In the genomic region with DNA sequence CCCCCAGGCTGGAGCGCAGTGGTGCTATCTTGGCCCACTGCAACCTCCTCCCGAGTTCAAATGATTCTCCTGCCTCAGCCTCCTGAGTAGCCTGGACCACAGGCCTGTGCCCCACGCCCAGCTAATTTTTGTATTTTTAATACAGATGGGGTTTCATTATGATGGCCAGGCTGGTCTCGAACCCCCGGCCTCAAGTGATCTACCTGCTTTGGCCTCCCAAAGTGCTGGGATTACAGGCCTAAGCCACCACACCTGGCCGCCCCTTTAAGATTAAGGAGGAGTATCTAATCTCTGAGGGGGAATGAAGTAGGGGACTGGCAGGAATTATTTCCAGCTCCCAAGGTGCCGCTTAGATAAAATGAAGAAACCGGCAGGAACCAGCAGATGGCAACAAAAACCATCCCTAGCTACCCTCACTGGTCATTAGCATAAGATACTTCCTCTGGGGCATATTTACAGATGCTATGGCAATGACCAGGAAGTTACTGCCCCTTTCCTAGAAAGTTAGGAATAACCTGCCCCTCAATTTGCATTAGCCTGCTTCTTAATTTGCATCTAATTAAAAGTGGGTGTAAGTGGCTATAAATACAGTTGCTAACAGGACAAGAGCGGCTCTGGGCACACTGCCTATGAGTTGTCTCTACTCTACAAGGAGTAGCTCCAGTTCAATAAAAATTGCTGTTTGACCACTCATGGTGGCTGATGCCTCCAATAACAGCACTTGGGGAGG, we compare ENCODE assay signal across 9 cellular contexts. TPM values are rescaled to one million over a fixed set of nuclear protein-coding genes. Genes with fewer than 3 reads are reported as not detected.
DNase-seq lines count a peak whose midpoint lies in the region; ATAC-seq and TF ChIP-seq lines count a peak whose summit lies in the region.
"Had no signal": no experiment of that assay in that cellular context is flagged by ENCODE, and none has a peak within 500 bp of the region (broad histone marks: within the 10 kb centered on the region; RNA-seq: fewer than 3 reads in every experiment).

No MANE protein-coding gene starts in this region.

- H2AFZ ChIP-seq in OCI-LY3 (ENCODE audit: low read depth, low read length): no peak overlapping the region

- 71% methylated on average over 9 of the region's 9 CpGs; no CpG with 5 or more reads in 1 of the 2 donors for WGBS in transverse colon (ENCODE audit: low coverage in 1 of 2), 2 donors

- peak overlapping the region; percentile 72 for H3K4me3 ChIP-seq in OCI-LY3 (ENCODE audit: low read length)
- no peak overlapping the region for H3K4me3 ChIP-seq in transverse colon
- H3K4me3 ChIP-seq: SJCRH30 had no signal

- DNase-seq in fibroblast of peridontal ligament (ENCODE audit: extremely low read depth) (peak; percentile 39), transverse colon (no peak), T-helper 9 cell (no peak), glutamatergic neuron (no peak)

- no peak for TF ChIP-seq EP300 in transverse colon (IDR thresholded peaks at IDR 0.05; ENCODE audit: low read depth)

- peaks cover 48% of the 10 kb centered on the region for H3K79me2 ChIP-seq in OCI-LY3 (ENCODE audit: low read length)

- H3K4me1 ChIP-seq in OCI-LY3 (ENCODE audit: low read length) (peaks cover 32% of the 10 kb centered on the region), transverse colon (no peaks in the 10 kb centered on the region)
- H3K4me1 ChIP-seq: SJCRH30 had no signal

- peak overlapping the region; percentile 96 for H3K9ac ChIP-seq in OCI-LY3 (ENCODE audit: low read length)

- peak overlapping the region; percentile 95 for H3K4me2 ChIP-seq in OCI-LY3 (ENCODE audit: low read length)

- H3K4me1 Mint-ChIP-seq in glutamatergic neuron (ENCODE audit: low read depth, unreplicated experiment): peaks cover 18% of the 10 kb centered on the region

- H3K9me3 ChIP-seq in OCI-LY3 (ENCODE audit: insufficient read depth, low read length): no peaks in the 10 kb centered on the region
- no peaks in the 10 kb centered on the region for H3K9me3 ChIP-seq in transverse colon
- H3K9me3 ChIP-seq: SJCRH30 had no signal

- intact Hi-C loops in transverse colon (cut with DNase I; ENCODE audit: low total_unique reads): no loop called here

- H3K36me3 Mint-ChIP-seq in glutamatergic neuron (ENCODE audit: unreplicated experiment): no peaks in the 10 kb centered on the region

- H3K36me3 ChIP-seq in OCI-LY3 (replicated peaks; ENCODE audit: low read depth, low read length): peaks cover 4% of the 10 kb centered on the region
- no peaks in the 10 kb centered on the region for H3K36me3 ChIP-seq in transverse colon
- H3K36me3 ChIP-seq: SJCRH30 had no signal

- peaks cover 3% of the 10 kb centered on the region for H3K27me3 Mint-ChIP-seq in glutamatergic neuron (ENCODE audit: unreplicated experiment)

- H4K20me1 ChIP-seq in OCI-LY3 (ENCODE audit: insufficient read depth, low read length): no peaks in the 10 kb centered on the region

- H3K27me3 ChIP-seq in OCI-LY3 (ENCODE audit: low read depth, low read length) (no peaks in the 10 kb centered on the region), transverse colon (no peaks in the 10 kb centered on the region)
- H3K27me3 ChIP-seq: SJCRH30 had no signal

- in situ Hi-C loops in transverse colon (cut with MboI; ENCODE audit: low pct_ligation_motif_present in 1 of 4, low pct_unique_long_range_greater_than_20kb in 1 of 4, low sequenced_read_pairs in 3 of 4): no loop called here

- H3K9me3 Mint-ChIP-seq in glutamatergic neuron (ENCODE audit: unreplicated experiment): no peaks in the 10 kb centered on the region

- ATAC-seq in GM18861 (IDR thresholded peaks at IDR 0.05; ENCODE audit: unreplicated experiment) (peak; percentile 56), HG03139 (IDR thresholded peaks at IDR 0.05; ENCODE audit: unreplicated experiment) (peak; percentile 62)

- H3K4me3 Mint-ChIP-seq in glutamatergic neuron (ENCODE audit: unreplicated experiment): no peak overlapping the region

- TF ChIP-seq CTCF in C4-2B (conservative IDR thresholded peaks at IDR 0.05) (peak; percentile 65), OCI-LY3 (IDR thresholded peaks at IDR 0.05; ENCODE audit: low read depth, low read length) (peak; percentile 53), transverse colon (IDR thresholded peaks at IDR 0.05) (peak in 4 of 5 experiments; percentile 10 to 24 (median 20)), glutamatergic neuron (IDR thresholded peaks at IDR 0.05; ENCODE audit: partially characterized antibody, unreplicated experiment) (no peak)

- H3K27ac Mint-ChIP-seq in glutamatergic neuron (ENCODE audit: unreplicated experiment): no peak overlapping the region

- no peak overlapping the region for H3K27ac ChIP-seq in C4-2B
- H3K27ac ChIP-seq in OCI-LY3 (ENCODE audit: low read length): peak overlapping the region; percentile 100
- no peak overlapping the region for H3K27ac ChIP-seq in transverse colon
- H3K27ac ChIP-seq: SJCRH30 had no signal

- no peak for TF ChIP-seq POLR2A in transverse colon (IDR thresholded peaks at IDR 0.05)

RNA-seq across cellular contexts. Expression of a gene that starts 7.1 kb away (rescaled TPM):
- total RNA-seq in transverse colon (10 to 100 TPM in 2 of 4 donors, 1 to 10 TPM in 2; 5.6 to 19.7 (median 12.9) TPM), glutamatergic neuron (ENCODE audit: unreplicated experiment) (20.2 TPM)

RNA-seq across cellular contexts. Expression of a gene that starts 30.0 kb away (rescaled TPM):
- total RNA-seq in transverse colon (100 to 1,000 TPM; 108 to 575 (median 330) TPM), glutamatergic neuron (ENCODE audit: unreplicated experiment) (271 TPM)

RNA-seq across cellular contexts. Expression of a gene that starts 30.0 kb away (rescaled TPM):
- total RNA-seq in transverse colon: 10 to 100 TPM; 43.4 to 64.3 (median 60.5) TPM
- 77.9 TPM for total RNA-seq in glutamatergic neuron (ENCODE audit: unreplicated experiment)
